Comparison of ENCODE assay signal across 24 cellular contexts in genomic region chr1:18353992-18354391, GRCh38.
A peak's percentile ranks its signal among the peaks of the same experiment; 100 is the strongest.
DNase-seq lines count a peak whose midpoint lies in the region; ATAC-seq, FAIRE-seq and TF ChIP-seq lines count a peak whose summit lies in the region.
"Had no signal": no experiment of that assay in that cellular context is flagged by ENCODE, and none has a peak within 500 bp of the region (broad histone marks: within the 10 kb centered on the region; RNA-seq: fewer than 3 reads in every experiment).

No MANE protein-coding gene starts in this region.

- no peak overlapping the region for H4K12ac ChIP-seq in trophoblast cell (ENCODE audit: low read depth, low read length)

- CTCF ChIA-PET in HepG2 (lab: Yijun Ruan, JAX; ENCODE audit: low intra/inter-chr PET ratio, low total read pairs): no interaction called here

- H4K20me1 ChIP-seq in HepG2 (ENCODE audit: insufficient read depth, low read length): no peaks in the 10 kb centered on the region

- DNase-seq in HepG2 (ENCODE audit: low spot score) (no peak), right lobe of liver (no peak), mesendoderm (peak; percentile 30), trophoblast cell (no peak), AG20443 (ENCODE audit: low spot score) (no peak), pons (ENCODE audit: low spot score) (no peak)
- DNase-seq: AML-193; BE2C; CD4-positive, alpha-beta T cell; CD8-positive, alpha-beta memory T cell; DMS 273 treated with DMSO at 0.1 percent for 48 hours; DMS79; EL; GDM1; HFFc6 had no signal

- H3K4ac ChIP-seq in mesendoderm (ENCODE audit: low read depth, low read length): no peak overlapping the region
- H3K4ac ChIP-seq in trophoblast cell (ENCODE audit: low read depth, low read length): no peak overlapping the region

- no peak overlapping the region for H4K8ac ChIP-seq in mesendoderm (ENCODE audit: low read depth, low read length)
- H4K8ac ChIP-seq in trophoblast cell (ENCODE audit: low read depth, low read length): no peak overlapping the region

- intact Hi-C loops in HepG2 (cut with micrococcal nuclease; ENCODE audit: unreplicated experiment) (no loop called here), right lobe of liver (cut with DNase I) (no loop called here)

- in situ Hi-C loops in HepG2 (cut with HindIII; ENCODE audit: extremely low pct_ligation_motif_present, low pct_unique_long_range_greater_than_20kb): no loop called here

- H3K27ac ChIP-seq in HepG2 (ENCODE audit: extremely low read length, insufficient read depth, low read length): no peak overlapping the region
- no peak overlapping the region for H3K27ac ChIP-seq in right lobe of liver
- H3K27ac ChIP-seq in mesendoderm (ENCODE audit: low read depth, low read length): no peak overlapping the region
- no peak overlapping the region for H3K27ac ChIP-seq in trophoblast cell (ENCODE audit: low read depth, low read length)
- H3K27ac ChIP-seq: 22Rv1; BLaER1 treated with 17β-estradiol and CSF1 and Interleukin-3, amounts not matched to agents 10 nM and 100 nM had no signal

- no peak for FAIRE-seq in HepG2 (lab: Jason Lieb, UNC)
- FAIRE-seq: A204.1, D721Med, GM12878, GM19239, H54 had no signal

- H2BK5ac ChIP-seq in mesendoderm (ENCODE audit: low read length): peak overlapping the region; percentile 90
- H2BK5ac ChIP-seq in trophoblast cell (ENCODE audit: low read depth, low read length, poor library complexity): no peak overlapping the region

- no peaks in the 10 kb centered on the region for H3K36me3 ChIP-seq in HepG2 (replicated peaks in 1 of 2; ENCODE audit: control insufficient read depth in 1 of 2, insufficient read depth in 2 of 2, low read length in 2 of 2)
- no peaks in the 10 kb centered on the region for H3K36me3 ChIP-seq in right lobe of liver
- no peaks in the 10 kb centered on the region for H3K36me3 ChIP-seq in mesendoderm (ENCODE audit: control insufficient read depth, insufficient read depth, low read length)
- H3K36me3 ChIP-seq in trophoblast cell (ENCODE audit: control insufficient read depth in 1 of 2, insufficient read depth in 2 of 2, low read length in 2 of 2): no peaks in the 10 kb centered on the region
- H3K36me3 ChIP-seq: BE2C; BLaER1 treated with 17β-estradiol and CSF1 and Interleukin-3, amounts not matched to agents 10 nM and 100 nM; HAP-1 had no signal

- H3K9me3 ChIP-seq in HepG2 (ENCODE audit: low read length) (no peaks in the 10 kb centered on the region), right lobe of liver (no peaks in the 10 kb centered on the region), trophoblast cell (ENCODE audit: insufficient read depth, low read depth, low read length) (no peaks in the 10 kb centered on the region)
- H3K9me3 ChIP-seq: BE2C; BLaER1 treated with 17β-estradiol and CSF1 and Interleukin-3, amounts not matched to agents 10 nM and 100 nM; HAP-1 had no signal

- no peak overlapping the region for H2BK12ac ChIP-seq in trophoblast cell (ENCODE audit: low read length)

- no peak overlapping the region for H3K4me3 ChIP-seq in HepG2 (replicated peaks in 1 of 3; ENCODE audit: insufficient read depth in 1 of 3, low read depth in 2 of 3, low read length in 3 of 3)
- no peak overlapping the region for H3K4me3 ChIP-seq in right lobe of liver
- no peak overlapping the region for H3K4me3 ChIP-seq in mesendoderm (ENCODE audit: low read length)
- no peak overlapping the region for H3K4me3 ChIP-seq in trophoblast cell (ENCODE audit: low read depth, low read length)
- H3K4me3 ChIP-seq: BLaER1 treated with 17β-estradiol and CSF1 and Interleukin-3, amounts not matched to agents 10 nM and 100 nM; GM12878; GM23338; HAP-1 had no signal

- 0% methylated on average over 2 of the region's 2 CpGs for WGBS in HepG2 (ENCODE audit: low lambda C conversion rate)
- 33% methylated on average over 2 of the region's 2 CpGs for WGBS in right lobe of liver (ENCODE audit: insufficient coverage, low coverage, low lambda C conversion rate, missing lambda C conversion rate)
- no CpG with 5 or more reads among the region's 2 CpGs for WGBS in mesendoderm (ENCODE audit: extremely low coverage, insufficient coverage, low lambda C conversion rate)
- no CpG with 5 or more reads among the region's 2 CpGs for WGBS in trophoblast cell (ENCODE audit: extremely low coverage, insufficient coverage, insufficient read length)

- H3K79me2 ChIP-seq in HepG2 (ENCODE audit: insufficient read depth, low read length) (no peaks in the 10 kb centered on the region), mesendoderm (ENCODE audit: control insufficient read depth, insufficient read depth, low read length) (no peaks in the 10 kb centered on the region), trophoblast cell (ENCODE audit: control insufficient read depth, insufficient read depth, low read length, poor library complexity) (no peaks in the 10 kb centered on the region)

- no peak overlapping the region for H2BK15ac ChIP-seq in mesendoderm (replicated peaks; ENCODE audit: low read depth)

- H3K4me2 ChIP-seq in HepG2 (ENCODE audit: low read depth, low read length): no peak overlapping the region
- no peak overlapping the region for H3K4me2 ChIP-seq in mesendoderm (ENCODE audit: low read length)
- no peak overlapping the region for H3K4me2 ChIP-seq in trophoblast cell (ENCODE audit: low read length)
- H3K4me2 ChIP-seq: GM23338 had no signal

- H3K4me1 ChIP-seq in HepG2 (ENCODE audit: insufficient read depth, low read length): no peaks in the 10 kb centered on the region
- H3K4me1 ChIP-seq in right lobe of liver: no peaks in the 10 kb centered on the region
- H3K4me1 ChIP-seq in mesendoderm (ENCODE audit: control insufficient read depth, low read depth, low read length): peaks cover 4% of the 10 kb centered on the region
- no peaks in the 10 kb centered on the region for H3K4me1 ChIP-seq in trophoblast cell (ENCODE audit: control insufficient read depth in 1 of 2, insufficient read depth in 2 of 2, low read length in 2 of 2)
- H3K4me1 ChIP-seq: BE2C, HAP-1 had no signal

- H3K27me3 ChIP-seq in HepG2 (ENCODE audit: control insufficient read depth in 1 of 2, insufficient read depth in 2 of 2, low read length in 2 of 2) (peaks cover 0 to 35% of the 10 kb centered on the region in 2 experiments; a peak in 4 of 5 replicates), right lobe of liver (no peaks in the 10 kb centered on the region), mesendoderm (ENCODE audit: insufficient read depth, low read length, poor library complexity) (no peaks in the 10 kb centered on the region), trophoblast cell (ENCODE audit: insufficient read depth, low read length) (no peaks in the 10 kb centered on the region)
- H3K27me3 ChIP-seq: BE2C; BLaER1 treated with 17β-estradiol and CSF1 and Interleukin-3, amounts not matched to agents 10 nM and 100 nM had no signal

- H2AK5ac ChIP-seq in mesendoderm (ENCODE audit: low read length): peak overlapping the region; percentile 10
- no peak overlapping the region for H2AK5ac ChIP-seq in trophoblast cell (ENCODE audit: low read length)

- TF ChIP-seq POLR2A in HepG2 (IDR thresholded peaks at IDR 0.05; ENCODE audit: insufficient read depth in 1 of 2, low read depth in 2 of 2, low read length in 2 of 2): no peak
- TF ChIP-seq POLR2A in right lobe of liver (IDR thresholded peaks at IDR 0.05): no peak

- H3K9ac ChIP-seq in HepG2 (ENCODE audit: insufficient read depth, low read depth, low read length) (no peak overlapping the region), mesendoderm (ENCODE audit: low read length) (no peak overlapping the region), trophoblast cell (ENCODE audit: low read length) (peak overlapping the region; percentile 9)
- H3K9ac ChIP-seq: BLaER1 treated with 17β-estradiol and CSF1 and Interleukin-3, amounts not matched to agents 10 nM and 100 nM had no signal

- no peak overlapping the region for H4K5ac ChIP-seq in mesendoderm (ENCODE audit: low read length)

- TF ChIP-seq EP300 in HepG2 (IDR thresholded peaks at IDR 0.05; ENCODE audit: low read depth in 2 of 2, low read length in 2 of 2) (no peak), HepG2 (CRISPR knock-in tag; IDR thresholded peaks at IDR 0.05; ENCODE audit: borderline replicate concordance) (no peak)

- H3K23ac ChIP-seq in mesendoderm (ENCODE audit: low read length) (no peak overlapping the region), trophoblast cell (ENCODE audit: low read length) (peak overlapping the region; percentile 38)

- H3K79me1 ChIP-seq in mesendoderm (ENCODE audit: low read length): no peaks in the 10 kb centered on the region
- no peaks in the 10 kb centered on the region for H3K79me1 ChIP-seq in trophoblast cell (ENCODE audit: low read length)

- H2AFZ ChIP-seq in HepG2 (ENCODE audit: low read length): no peak overlapping the region
- no peak overlapping the region for H2AFZ ChIP-seq in trophoblast cell (ENCODE audit: insufficient read depth, low read length, poor library complexity)
- H2AFZ ChIP-seq: GM23338 had no signal

- POLR2A ChIA-PET in HepG2 (lab: Yijun Ruan, JAX): no interaction called here

- no peak overlapping the region for H3K14ac ChIP-seq in trophoblast cell (ENCODE audit: low read length)

- BruUV-seq in HepG2 (replicated peaks; lab: Mats Ljungman, UMichigan): no TSS peak

- H2BK120ac ChIP-seq in mesendoderm (ENCODE audit: low read depth, low read length): no peak overlapping the region
- H2BK120ac ChIP-seq in trophoblast cell (ENCODE audit: insufficient read depth, low read length, poor library complexity): no peak overlapping the region

- no peak overlapping the region for H4K91ac ChIP-seq in trophoblast cell (ENCODE audit: low read depth, low read length)

- no peak for TF ChIP-seq RAD21 in HepG2 (CRISPR knock-in tag; IDR thresholded peaks at IDR 0.05)

- peak overlapping the region; percentile 40 for H3K56ac ChIP-seq in mesendoderm (ENCODE audit: low read length)

- ATAC-seq in HepG2 (no peak), right lobe of liver (no peak)
- ATAC-seq: GM12878, GM23338 had no signal

- TF ChIP-seq CTCF in HepG2 (CRISPR knock-in tag; IDR thresholded peaks at IDR 0.05): no peak
- TF ChIP-seq CTCF in right lobe of liver (IDR thresholded peaks at IDR 0.05): no peak

- H3K18ac ChIP-seq in mesendoderm (ENCODE audit: low read length): no peak overlapping the region
- no peak overlapping the region for H3K18ac ChIP-seq in trophoblast cell (ENCODE audit: low read length)

TF ChIP-seq in HepG2, 621 proteins besides CTCF, POLR2A, EP300 and RAD21:
- no peak for TF ChIP-seq ZNF776 (CRISPR knock-in tag; IDR thresholded peaks at IDR 0.05)
- peak; percentile 21 for TF ChIP-seq ZFP36 (IDR thresholded peaks at IDR 0.05; ENCODE audit: borderline replicate concordance, low read depth, low read length, partially characterized antibody)
